Comparison of ENCODE assay signal across 1 cellular context in genomic region chr12:56078931-56079728, GRCh38.
A peak's percentile ranks its signal among the peaks of the same experiment; 100 is the strongest.
TF ChIP-seq lines count a peak whose summit lies in the region.

No MANE protein-coding gene starts in this region.

TF ChIP-seq in WTC11, 78 proteins besides CTCF, POLR2A, EP300 and RAD21 (continued from another document):
- TF ChIP-seq ZNF416 (CRISPR knock-in tag; IDR thresholded peaks at IDR 0.05) = no peak
- no peak for TF ChIP-seq ZNF425 (CRISPR knock-in tag; conservative IDR thresholded peaks at IDR 0.05)
- TF ChIP-seq NFATC4 (CRISPR knock-in tag; IDR thresholded peaks at IDR 0.05) = peak; percentile 23; the same call in 1 of the 2 replicates
- TF ChIP-seq NFYB (CRISPR knock-in tag; conservative IDR thresholded peaks at IDR 0.05; ENCODE audit: low read depth) = no peak
- TF ChIP-seq ATF6 (CRISPR knock-in tag; IDR thresholded peaks at IDR 0.05) = no peak
- peak; percentile 56 for TF ChIP-seq SP1 (CRISPR knock-in tag; conservative IDR thresholded peaks at IDR 0.05)
- TF ChIP-seq ZNF317 (CRISPR knock-in tag; IDR thresholded peaks at IDR 0.05; ENCODE audit: borderline replicate concordance, low read depth) = 0 out of 2 replicates have a peak, but pooled peaks have one; percentile 7
- TF ChIP-seq E2F1 (CRISPR knock-in tag; IDR thresholded peaks at IDR 0.05) = no peak
TF ChIP-seq in WTC11: peak in this region for 7.
